ENCODE assay signal across 10 cellular contexts in the genomic region with DNA sequence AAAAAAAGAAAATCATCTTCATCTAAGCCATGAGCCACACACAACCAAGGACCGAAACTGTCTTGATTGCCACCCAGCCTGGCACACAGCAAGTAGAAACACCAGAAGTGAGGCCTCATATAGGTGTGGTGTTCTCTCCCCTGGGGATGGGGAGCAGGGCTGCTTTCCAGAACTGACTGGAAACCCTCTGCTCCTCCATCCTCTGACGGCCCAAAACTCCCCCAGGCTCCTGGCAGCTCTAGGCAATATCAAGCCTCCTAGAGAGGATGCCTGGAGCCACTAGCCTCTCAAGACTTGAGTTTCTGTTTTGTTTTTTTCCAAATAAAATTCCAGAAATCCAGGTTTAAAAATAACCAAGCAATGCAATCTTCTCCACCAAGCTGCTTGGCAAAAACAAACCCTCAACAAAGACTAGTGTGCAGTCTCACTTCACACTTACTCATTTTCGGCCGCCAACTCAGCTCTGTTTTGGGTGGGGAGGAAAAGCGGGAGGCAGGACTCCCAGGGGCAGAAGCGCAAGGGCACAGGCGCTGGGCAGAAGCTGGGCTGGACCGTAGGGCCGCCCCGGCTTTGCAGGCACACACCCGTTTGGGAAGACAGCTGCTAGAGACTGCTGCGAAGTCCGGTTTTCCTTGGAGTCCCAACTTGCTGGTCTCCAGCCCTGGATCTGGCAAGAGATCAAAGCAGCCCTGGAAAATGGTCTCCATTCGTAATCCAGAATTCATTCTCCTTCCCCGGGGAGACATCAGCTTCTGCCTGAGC.
DNase-seq lines count a peak whose midpoint lies in the region; TF ChIP-seq lines count a peak whose summit lies in the region.
"Had no signal": no experiment of that assay in that cellular context is flagged by ENCODE, and none has a peak within 500 bp of the region (broad histone marks: within the 10 kb centered on the region; RNA-seq: fewer than 3 reads in every experiment).

No MANE protein-coding gene starts in this region.

- H3K36me3 Mint-ChIP-seq in activated CD4-positive, alpha-beta memory T cell treated with anti-CD3 and anti-CD28 coated beads for 36 hours = no peaks in the 10 kb centered on the region
- no peaks in the 10 kb centered on the region for H3K36me3 Mint-ChIP-seq in activated T-helper 1 cell treated with anti-CD3 and anti-CD28 coated beads, Interleukin-12 subunit alpha, Interleukin-12 subunit beta, Interleukin-2, Interleukin-4 antibody, amounts not matched to agents 30 ng/mL and 10 ng/mL and 1 ng/mL, durations not matched to agents 14 hours and 24 hours and 36 hours (ENCODE audit: low read depth)
- H3K36me3 Mint-ChIP-seq: activated naive CD8-positive, alpha-beta T cell treated with anti-CD3 and anti-CD28 coated beads, Interleukin-2, amount 10 ng/mL, durations not matched to agents 7 days and 5 days had no signal

- no peaks in the 10 kb centered on the region for H3K27me3 Mint-ChIP-seq in activated CD4-positive, alpha-beta memory T cell treated with anti-CD3 and anti-CD28 coated beads for 36 hours
- peaks cover 2% of the 10 kb centered on the region for H3K27me3 Mint-ChIP-seq in activated T-helper 1 cell treated with anti-CD3 and anti-CD28 coated beads, Interleukin-12 subunit alpha, Interleukin-12 subunit beta, Interleukin-2, Interleukin-4 antibody, amounts not matched to agents 30 ng/mL and 10 ng/mL and 1 ng/mL, durations not matched to agents 14 hours and 24 hours and 36 hours (ENCODE audit: insufficient read depth)

- H3K4me1 ChIP-seq in left ventricle myocardium inferior = peaks cover 22% of the 10 kb centered on the region

- no peak overlapping the region for H3K4me3 Mint-ChIP-seq in activated CD4-positive, alpha-beta memory T cell treated with anti-CD3 and anti-CD28 coated beads for 36 hours
- no peak overlapping the region for H3K4me3 Mint-ChIP-seq in activated T-helper 1 cell treated with anti-CD3 and anti-CD28 coated beads, Interleukin-12 subunit alpha, Interleukin-12 subunit beta, Interleukin-2, Interleukin-4 antibody, amounts not matched to agents 30 ng/mL and 10 ng/mL and 1 ng/mL, durations not matched to agents 14 hours and 24 hours and 36 hours
- H3K4me3 Mint-ChIP-seq: activated naive CD8-positive, alpha-beta T cell treated with anti-CD3 and anti-CD28 coated beads, Interleukin-2, amount 10 ng/mL, durations not matched to agents 7 days and 5 days had no signal

- POLR2A ChIA-PET in activated CD4-positive, alpha-beta memory T cell treated with anti-CD3 and anti-CD28 coated beads for 36 hours (lab: Charles Lee) = no interaction called here

- CTCF ChIA-PET in activated CD4-positive, alpha-beta memory T cell treated with anti-CD3 and anti-CD28 coated beads for 36 hours (lab: Charles Lee) = interaction anchor here (0.9 kb wide), 1 partner anchor 18 kb away, joined by 4 read pairs; no protein-coding TSS in a partner anchor

- peak; percentile 52 for DNase-seq in Ammon's horn (ENCODE audit: low spot score)
- peak in 50 of 58 donors; percentile 4 to 79 (median 27) for DNase-seq in anterior cingulate cortex (lab: John Stamatoyannopoulos, UW)
- peak; percentile 67 for DNase-seq in left ventricle myocardium inferior
- peak; percentile 4 for DNase-seq in retina
- no peak for DNase-seq in SKM-1 treated with dmso at 0.1 percent for 144 hours (lab: John Stamatoyannopoulos, UW; ENCODE audit: unreplicated experiment)
- DNase-seq in NCI-H82 (lab: John Stamatoyannopoulos, UW) = no peak
- no peak for DNase-seq in activated CD4-positive, alpha-beta memory T cell treated with anti-CD3 and anti-CD28 coated beads for 36 hours
- no peak for DNase-seq in activated T-helper 1 cell treated with anti-CD3 and anti-CD28 coated beads, Interleukin-12 subunit alpha, Interleukin-12 subunit beta, Interleukin-2, Interleukin-4 antibody, amounts not matched to agents 30 ng/mL and 10 ng/mL and 1 ng/mL, durations not matched to agents 14 hours and 24 hours and 36 hours (ENCODE audit: low spot score)
- DNase-seq: activated naive CD8-positive, alpha-beta T cell treated with anti-CD3 and anti-CD28 coated beads, Interleukin-2, amount 10 ng/mL, durations not matched to agents 7 days and 5 days; NCI-H1436 treated with DMSO at 0.1 percent for 48 hours had no signal

- no peak overlapping the region for H3K27ac Mint-ChIP-seq in activated CD4-positive, alpha-beta memory T cell treated with anti-CD3 and anti-CD28 coated beads for 36 hours
- H3K27ac Mint-ChIP-seq in activated T-helper 1 cell treated with anti-CD3 and anti-CD28 coated beads, Interleukin-12 subunit alpha, Interleukin-12 subunit beta, Interleukin-2, Interleukin-4 antibody, amounts not matched to agents 30 ng/mL and 10 ng/mL and 1 ng/mL, durations not matched to agents 14 hours and 24 hours and 36 hours = no peak overlapping the region
- H3K27ac Mint-ChIP-seq: activated naive CD8-positive, alpha-beta T cell treated with anti-CD3 and anti-CD28 coated beads, Interleukin-2, amount 10 ng/mL, durations not matched to agents 7 days and 5 days had no signal

- peaks cover 3% of the 10 kb centered on the region for H3K4me1 Mint-ChIP-seq in activated CD4-positive, alpha-beta memory T cell treated with anti-CD3 and anti-CD28 coated beads for 36 hours (ENCODE audit: low read depth)
- no peaks in the 10 kb centered on the region for H3K4me1 Mint-ChIP-seq in activated T-helper 1 cell treated with anti-CD3 and anti-CD28 coated beads, Interleukin-12 subunit alpha, Interleukin-12 subunit beta, Interleukin-2, Interleukin-4 antibody, amounts not matched to agents 30 ng/mL and 10 ng/mL and 1 ng/mL, durations not matched to agents 14 hours and 24 hours and 36 hours (ENCODE audit: low read depth)
- H3K4me1 Mint-ChIP-seq: activated naive CD8-positive, alpha-beta T cell treated with anti-CD3 and anti-CD28 coated beads, Interleukin-2, amount 10 ng/mL, durations not matched to agents 7 days and 5 days had no signal

- H3K4me3 ChIP-seq in left ventricle myocardium inferior = peak overlapping the region; percentile 57

- no peaks in the 10 kb centered on the region for H3K9me3 Mint-ChIP-seq in activated CD4-positive, alpha-beta memory T cell treated with anti-CD3 and anti-CD28 coated beads for 36 hours
- no peaks in the 10 kb centered on the region for H3K9me3 Mint-ChIP-seq in activated T-helper 1 cell treated with anti-CD3 and anti-CD28 coated beads, Interleukin-12 subunit alpha, Interleukin-12 subunit beta, Interleukin-2, Interleukin-4 antibody, amounts not matched to agents 30 ng/mL and 10 ng/mL and 1 ng/mL, durations not matched to agents 14 hours and 24 hours and 36 hours
- H3K9me3 Mint-ChIP-seq: activated naive CD8-positive, alpha-beta T cell treated with anti-CD3 and anti-CD28 coated beads, Interleukin-2, amount 10 ng/mL, durations not matched to agents 7 days and 5 days had no signal

- intact Hi-C loops in left ventricle myocardium inferior (cut with micrococcal nuclease) = no loop called here
- intact Hi-C loops in activated CD4-positive, alpha-beta memory T cell treated with anti-CD3 and anti-CD28 coated beads for 36 hours (cut with micrococcal nuclease) = no loop called here
- intact Hi-C loops in activated T-helper 1 cell treated with anti-CD3 and anti-CD28 coated beads, Interleukin-12 subunit alpha, Interleukin-12 subunit beta, Interleukin-2, Interleukin-4 antibody, amounts not matched to agents 30 ng/mL and 10 ng/mL and 1 ng/mL, durations not matched to agents 14 hours and 24 hours and 36 hours (cut with micrococcal nuclease) = no loop called here

- no peaks in the 10 kb centered on the region for H3K27me3 ChIP-seq in left ventricle myocardium inferior (ENCODE audit: low read depth)

- H3K27ac ChIP-seq in left ventricle myocardium inferior (replicated peaks) = peak overlapping the region; percentile 90

- no peaks in the 10 kb centered on the region for H3K9me3 ChIP-seq in left ventricle myocardium inferior (replicated peaks)

- no peak for TF ChIP-seq CTCF in left ventricle myocardium inferior (IDR thresholded peaks at IDR 0.05; ENCODE audit: borderline replicate concordance)

- H3K36me3 ChIP-seq in left ventricle myocardium inferior = no peaks in the 10 kb centered on the region

Comparison
In these comparisons a context has a peak if more than half of its experiments do, and no peak if none do; other contexts are left out.
1. DNase-seq: peak in Ammon's horn (single experiment), anterior cingulate cortex (50 of 58), left ventricle myocardium inferior (single experiment) and retina (single experiment); none in SKM-1 treated with dmso at 0.1 percent for 144 hours (single experiment), NCI-H82 (single experiment), activated CD4-positive, alpha-beta memory T cell treated with anti-CD3 and anti-CD28 coated beads for 36 hours (single experiment) and activated T-helper 1 cell treated with anti-CD3 and anti-CD28 coated beads, Interleukin-12 subunit alpha, Interleukin-12 subunit beta, Interleukin-2, Interleukin-4 antibody, amounts not matched to agents 30 ng/mL and 10 ng/mL and 1 ng/mL, durations not matched to agents 14 hours and 24 hours and 36 hours (single experiment).